In genomic region chr7:108376206-108376605, GRCh38 we compare ENCODE assay signal across 24 cellular contexts.
DNase-seq lines count a peak whose midpoint lies in the region; ATAC-seq, FAIRE-seq and TF ChIP-seq lines count a peak whose summit lies in the region.
"Had no signal": no experiment of that assay in that cellular context is flagged by ENCODE, and none has a peak within 500 bp of the region (broad histone marks: within the 10 kb centered on the region; RNA-seq: fewer than 3 reads in every experiment).

No MANE protein-coding gene starts in this region.

- H3K36me3 ChIP-seq in H1 (ENCODE audit: control insufficient read depth in 2 of 4, insufficient read depth in 4 of 4, low read length in 3 of 4): no peaks in the 10 kb centered on the region
- H3K36me3 ChIP-seq: uterus had no signal

- DNase-seq in NCI-H1436 (lab: John Stamatoyannopoulos, UW): peak; percentile 2
- no peak for DNase-seq in NCI-H1436 treated with DMSO at 0.1 percent for 48 hours (lab: John Stamatoyannopoulos, UW)
- peak; percentile 38 for DNase-seq in NCI-H2171 (lab: John Stamatoyannopoulos, UW)
- no peak for DNase-seq in H1 (ENCODE audit: low read depth in 1 of 2, low spot score in 2 of 2)
- no peak for DNase-seq in ecto neural progenitor cell (ENCODE audit: low spot score)
- DNase-seq in GM10266 (ENCODE audit: extremely low spot score): no peak
- DNase-seq: activated CD4-positive, alpha-beta T cell treated with anti-CD3 and anti-CD28 coated beads for 36 hours; activated naive CD8-positive, alpha-beta T cell treated with anti-CD3 and anti-CD28 coated beads for 36 hours; Calu3; MV-4-11; Right ventricle myocardium superior; substantia nigra; T-cell; uterus had no signal

- no peaks in the 10 kb centered on the region for H3K27me3 ChIP-seq in H1 (replicated peaks in 1 of 4; ENCODE audit: control insufficient read depth in 3 of 4, extremely low read depth in 1 of 4, insufficient read depth in 3 of 4, low read length in 3 of 4)
- H3K27me3 ChIP-seq: uterus had no signal

- H3K56ac ChIP-seq in H1 (replicated peaks; ENCODE audit: insufficient read length, low read depth, low read length): no peak overlapping the region

- TF ChIP-seq CTCF in H1 (IDR thresholded peaks at IDR 0.05; ENCODE audit: control extremely low read depth in 1 of 3, insufficient read depth in 1 of 3, low read depth in 1 of 3, low read length in 3 of 3) (no peak), GM10266 (IDR thresholded peaks at IDR 0.05; ENCODE audit: control insufficient read depth, insufficient read depth, low read depth, missing control alignments) (no peak)

- no peak overlapping the region for H4K5ac ChIP-seq in H1 (ENCODE audit: insufficient read length, low read depth, low read length)

- no peak overlapping the region for H4K91ac ChIP-seq in H1 (replicated peaks; ENCODE audit: insufficient read length, low read length)

- H3K4ac ChIP-seq in H1 (replicated peaks; ENCODE audit: insufficient read length, low read depth, low read length): no peak overlapping the region

- no peaks in the 10 kb centered on the region for H3K79me2 ChIP-seq in H1 (ENCODE audit: control insufficient read depth in 1 of 2, insufficient read depth in 2 of 2, low read length in 2 of 2)

- no peaks in the 10 kb centered on the region for H4K20me1 ChIP-seq in H1 (replicated peaks in 1 of 2; ENCODE audit: control insufficient read depth in 1 of 2, insufficient read depth in 2 of 2, low read length in 2 of 2)

- H2BK5ac ChIP-seq in H1 (ENCODE audit: low read depth, low read length): no peak overlapping the region

- H2AFZ ChIP-seq in H1 (ENCODE audit: low read length): no peak overlapping the region

- H2BK12ac ChIP-seq in H1 (ENCODE audit: low read depth, low read length): no peak overlapping the region

- TF ChIP-seq POLR2A in H1 (IDR thresholded peaks at IDR 0.05; ENCODE audit: control extremely low read depth in 1 of 2, low read depth in 2 of 2, low read length in 2 of 2): no peak

- POLR2A ChIA-PET in H1 (lab: Charles Lee; ENCODE audit: partially characterized antibody): no interaction called here

- no peak for TF ChIP-seq EP300 in H1 (IDR thresholded peaks at IDR 0.05; ENCODE audit: borderline replicate concordance in 1 of 2, low read depth in 2 of 2, low read length in 2 of 2)

- H3K4me1 ChIP-seq in H1 (replicated peaks in 1 of 4; ENCODE audit: control insufficient read depth in 3 of 4, insufficient read depth in 4 of 4, low read length in 3 of 4): no peaks in the 10 kb centered on the region
- H3K4me1 ChIP-seq: uterus had no signal

- TF ChIP-seq RAD21 in H1 (IDR thresholded peaks at IDR 0.05 in 1 of 2, conservative IDR thresholded peaks at IDR 0.05 in 1 of 2; ENCODE audit: low read depth in 2 of 2, low read length in 2 of 2): no peak

- no peak overlapping the region for H2AK5ac ChIP-seq in H1 (ENCODE audit: low read depth, low read length)

- H4K8ac ChIP-seq in H1 (ENCODE audit: extremely low read depth, insufficient read depth, low read length): no peak overlapping the region

- CTCF ChIA-PET in H1 (lab: Charles Lee; ENCODE audit: partially characterized antibody): interaction anchor here (0.9 to 2.1 kb wide), 4 partner anchors 9 to 154 kb away, joined by 3 to 7 read pairs (median 5); no protein-coding TSS in a partner anchor

- H2BK15ac ChIP-seq in H1 (ENCODE audit: low read length): no peak overlapping the region

- no peaks in the 10 kb centered on the region for H3K23me2 ChIP-seq in H1 (ENCODE audit: low read depth, low read length)

- no peak overlapping the region for H2BK20ac ChIP-seq in H1 (ENCODE audit: low read length)

- FAIRE-seq in H1 (lab: Jason Lieb, UNC): no peak
- FAIRE-seq: A204.1, endometrium, HTR-8/SVneo, TTC549 had no signal

- H3K4me2 ChIP-seq in H1 (ENCODE audit: insufficient read depth in 1 of 2, low read depth in 2 of 2, low read length in 2 of 2): no peak overlapping the region

- H3K27ac ChIP-seq in H1 (ENCODE audit: low read depth, low read length): no peak overlapping the region
- H3K27ac ChIP-seq: uterus had no signal

- ATAC-seq in GM18868 (IDR thresholded peaks at IDR 0.05; ENCODE audit: unreplicated experiment) (peak; percentile 29), HG03097 (IDR thresholded peaks at IDR 0.05; ENCODE audit: low FRiP score, unreplicated experiment) (no peak)
- ATAC-seq: activated CD4-positive, alpha-beta T cell treated with anti-CD3 and anti-CD28 coated beads for 36 hours; activated T-helper 17 cell treated with anti-CD3 and anti-CD28 coated beads, Interleukin-2, amount 50 U/mL, for 72 hours; left lobe of liver; natural killer cell treated with Interleukin-12 subunit alpha and Interleukin-12 subunit beta and Interleukin-15 and Interleukin-18, amount 100 ng/mL, for 72 hours; sciatic nerve; T-cell had no signal

- H3K18ac ChIP-seq in H1 (ENCODE audit: extremely low read depth, low read length): no peak overlapping the region

- H2BK120ac ChIP-seq in H1 (replicated peaks; ENCODE audit: low read depth, low read length): no peak overlapping the region

- H3K23ac ChIP-seq in H1 (ENCODE audit: insufficient read length): no peak overlapping the region

- no peak overlapping the region for H3K4me3 ChIP-seq in H1 (ENCODE audit: extremely low read depth in 1 of 4, insufficient read depth in 2 of 4, low read depth in 3 of 4, low read length in 4 of 4)
- H3K4me3 ChIP-seq: uterus had no signal

- H3K14ac ChIP-seq in H1 (ENCODE audit: insufficient read length): no peak overlapping the region

- H3K9ac ChIP-seq in H1 (replicated peaks in 1 of 4; ENCODE audit: extremely low read depth in 1 of 4, low read depth in 3 of 4, low read length in 3 of 4): no peak overlapping the region

- H3K79me1 ChIP-seq in H1 (ENCODE audit: low read depth, low read length): no peaks in the 10 kb centered on the region

- no peaks in the 10 kb centered on the region for H3K9me3 ChIP-seq in H1 (ENCODE audit: insufficient read depth in 2 of 2, low read depth in 1 of 2, low read length in 1 of 2)
- H3K9me3 ChIP-seq: uterus had no signal

TF ChIP-seq in H1, 55 proteins besides CTCF, POLR2A, EP300 and RAD21:
- TF ChIP-seq RFX5 (IDR thresholded peaks at IDR 0.05; ENCODE audit: borderline replicate concordance, low read depth, low read length) (no peak), BCL11A (IDR thresholded peaks at IDR 0.05; ENCODE audit: low read depth in 2 of 2, low read length in 2 of 2) (no peak), CBX8 (IDR thresholded peaks at IDR 0.05; ENCODE audit: borderline replicate concordance, low read depth, low read length) (no peak), YY1 (IDR thresholded peaks at IDR 0.05; ENCODE audit: low read depth, low read length) (peak; percentile 53; the same call in 1 of the 2 replicates), CBX5 (IDR thresholded peaks at IDR 0.05; ENCODE audit: low read depth, low read length) (no peak), BACH1 (IDR thresholded peaks at IDR 0.05; ENCODE audit: low read length) (no peak), SP2 (IDR thresholded peaks at IDR 0.05; ENCODE audit: low read length) (no peak), SP4 (IDR thresholded peaks at IDR 0.05; ENCODE audit: low read length) (no peak)
TF ChIP-seq in H1: peak in this region for 1.

Comparison
In these comparisons a context has a peak if more than half of its experiments do, and no peak if none do; other contexts are left out.
1. DNase-seq: peak in NCI-H1436 (single experiment) and NCI-H2171 (single experiment); none in NCI-H1436 treated with DMSO at 0.1 percent for 48 hours (single experiment), H1 (0 of 2), ecto neural progenitor cell (single experiment) and GM10266 (single experiment).